ENCODE assay signal across 8 cellular contexts in the genomic region with DNA sequence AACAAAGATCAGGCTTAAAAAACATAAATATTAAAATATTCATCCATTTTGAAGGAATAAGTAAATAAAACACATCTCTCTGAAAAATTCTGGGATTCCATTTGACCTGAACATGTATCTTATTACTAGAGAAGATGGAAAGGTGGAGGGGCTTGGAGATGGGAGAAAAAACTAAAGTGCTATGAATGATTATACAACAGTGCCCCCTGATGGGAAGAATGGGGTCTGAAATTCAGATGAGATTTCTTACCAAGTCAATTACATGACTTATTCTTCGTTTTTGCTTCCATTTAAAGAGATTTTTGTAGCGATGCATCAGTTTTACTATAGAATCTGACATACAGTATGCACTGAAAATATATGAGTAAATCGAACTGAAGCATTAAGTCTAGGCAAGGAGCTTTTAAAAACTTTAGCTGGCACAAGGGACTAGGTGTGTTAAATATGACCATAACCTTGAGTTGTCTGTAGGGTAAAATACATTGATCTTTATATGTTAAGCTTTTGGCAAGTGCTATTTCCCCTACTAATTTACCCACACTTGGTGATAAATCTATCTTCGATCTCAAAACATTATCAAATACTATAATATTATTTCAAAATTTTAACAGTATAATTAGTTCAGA.
A peak's percentile ranks its signal among the peaks of the same experiment; 100 is the strongest.
DNase-seq lines count a peak whose midpoint lies in the region; ATAC-seq and TF ChIP-seq lines count a peak whose summit lies in the region.

No MANE protein-coding gene starts in this region.

- H3K36me3 Mint-ChIP-seq in nephron (ENCODE audit: low read depth): no peaks in the 10 kb centered on the region

- H3K27me3 ChIP-seq in GM23248 (replicated peaks; ENCODE audit: insufficient read depth) (no peaks in the 10 kb centered on the region), breast epithelium (no peaks in the 10 kb centered on the region), aorta (ENCODE audit: control insufficient read depth in 1 of 2, insufficient read depth in 2 of 2, low read length in 1 of 2) (no peaks in the 10 kb centered on the region)

- peaks cover 8% of the 10 kb centered on the region for H3K4me1 Mint-ChIP-seq in nephron

- H3K36me3 ChIP-seq in GM23248 (ENCODE audit: low read depth) (no peaks in the 10 kb centered on the region), breast epithelium (no peaks in the 10 kb centered on the region), aorta (ENCODE audit: control insufficient read depth in 1 of 2, insufficient read depth in 2 of 2, low read length in 1 of 2) (no peaks in the 10 kb centered on the region)

- no peak overlapping the region for H3K4me3 Mint-ChIP-seq in nephron

- no peaks in the 10 kb centered on the region for H3K9me2 ChIP-seq in GM23248 (ENCODE audit: insufficient read depth)

- intact Hi-C loops in breast epithelium (cut with DNase I; ENCODE audit: low total_unique reads) (no loop called here), aorta (cut with DNase I) (no loop called here)

- H3K9me3 Mint-ChIP-seq in nephron: no peaks in the 10 kb centered on the region

- TF ChIP-seq CTCF in breast epithelium (IDR thresholded peaks at IDR 0.05) (peak; percentile 9 to 43 (median 39)), nephron (IDR thresholded peaks at IDR 0.05; ENCODE audit: unreplicated experiment in 3 of 3) (peak; percentile 66 to 80 (median 68))

- no peaks in the 10 kb centered on the region for H3F3A ChIP-seq in GM23248 (ENCODE audit: insufficient read depth)

- DNase-seq in ACHN: peak; percentile 44
- peak; percentile 31 for DNase-seq in GM23248
- DNase-seq in NCI-H524 (lab: John Stamatoyannopoulos, UW): peak; percentile 11 to 65
- DNase-seq in breast epithelium (ENCODE audit: low spot score in 2 of 2): no peak
- no peak for DNase-seq in aorta
- no peak for DNase-seq in NCI-H774 (lab: John Stamatoyannopoulos, UW)
- DNase-seq in MV-4-11 (lab: John Stamatoyannopoulos, UW): no peak

- no peaks in the 10 kb centered on the region for H3K27me3 Mint-ChIP-seq in nephron (ENCODE audit: low read depth)

- no peak overlapping the region for H2AFZ ChIP-seq in GM23248

- H3K9me3 ChIP-seq in GM23248 (ENCODE audit: low read depth) (no peaks in the 10 kb centered on the region), breast epithelium (no peaks in the 10 kb centered on the region), aorta (ENCODE audit: control insufficient read depth, low read length) (no peaks in the 10 kb centered on the region)

- WGBS in GM23248 (ENCODE audit: low coverage in 1 of 2, low lambda C conversion rate in 2 of 2, missing lambda C conversion rate in 2 of 2), 2 experiments: 2 to 5% methylated on average over 4 of the region's 4 CpGs
- WGBS in aorta, 2 donors: 19 to 23% methylated on average over 4 of the region's 4 CpGs

- no peaks in the 10 kb centered on the region for H4K20me1 ChIP-seq in GM23248 (ENCODE audit: insufficient read depth)

- no peaks in the 10 kb centered on the region for H3K79me2 ChIP-seq in GM23248 (ENCODE audit: insufficient read depth)

- H3K4me1 ChIP-seq in GM23248 (ENCODE audit: insufficient read depth) (no peaks in the 10 kb centered on the region), breast epithelium (no peaks in the 10 kb centered on the region), aorta (ENCODE audit: control insufficient read depth in 1 of 2, insufficient read depth in 2 of 2, low read length in 2 of 2) (no peaks in the 10 kb centered on the region)

- no peak overlapping the region for H3K9ac ChIP-seq in GM23248

- TF ChIP-seq POLR2A in breast epithelium (IDR thresholded peaks at IDR 0.05): no peak

- no peak overlapping the region for H3K4me2 ChIP-seq in GM23248 (ENCODE audit: unreplicated experiment)

- in situ Hi-C loops in ACHN (cut with HindIII; ENCODE audit: low pct_ligation_motif_present, low pct_unique_long_range_greater_than_20kb, low sequenced_read_pairs) (no loop called here), GM23248 (cut with MboI) (no loop called here)

- H3K27ac ChIP-seq in GM23248 (no peak overlapping the region), breast epithelium (no peak overlapping the region), aorta (ENCODE audit: low read depth in 1 of 2, low read length in 2 of 2) (no peak overlapping the region)

- H3K4me3 ChIP-seq in GM23248: no peak overlapping the region
- H3K4me3 ChIP-seq in breast epithelium: no peak overlapping the region
- H3K4me3 ChIP-seq in aorta (ENCODE audit: low read length in 2 of 2): no peak overlapping the region

- peak overlapping the region in 2 of 3 experiments; percentile 48 to 54 for H3K27ac Mint-ChIP-seq in nephron

- no peak for ATAC-seq in aorta (ENCODE audit: low FRiP score)

Comparison
In these comparisons a context has a peak if more than half of its experiments do, and no peak if none do; other contexts are left out.
1. DNase-seq: peak in ACHN (single experiment), GM23248 (single experiment) and NCI-H524 (2 of 2); none in breast epithelium (0 of 2), aorta (0 of 2), NCI-H774 (single experiment) and MV-4-11 (single experiment).